In genomic region chr16:89711601-89712475, GRCh38 we compare ENCODE assay signal across 8 cellular contexts. TPM values are rescaled to one million over a fixed set of nuclear protein-coding genes. Genes with fewer than 3 reads are reported as not detected.
DNase-seq lines count a peak whose midpoint lies in the region; TF ChIP-seq lines count a peak whose summit lies in the region.

No MANE protein-coding gene starts in this region.

- H3K4me1 ChIP-seq in mucosa of stomach (ENCODE audit: control insufficient read depth, insufficient read depth, low read length) (peaks cover 3% of the 10 kb centered on the region), transverse colon (peaks cover 7 to 26% (median 16%) of the 10 kb centered on the region in 4 donors)

- H3K4me1 Mint-ChIP-seq in activated CD4-positive, alpha-beta T cell treated with anti-CD3 and anti-CD28 coated beads, Interleukin-2, amount 10 ng/mL, durations not matched to agents 24 days and 14 days = peaks cover 4% of the 10 kb centered on the region

- no peaks in the 10 kb centered on the region for H3K27me3 Mint-ChIP-seq in activated CD4-positive, alpha-beta T cell treated with anti-CD3 and anti-CD28 coated beads, Interleukin-2, amount 10 ng/mL, durations not matched to agents 24 days and 14 days

- H3K9ac ChIP-seq in mucosa of stomach (ENCODE audit: low read length) = peak overlapping the region; percentile 28

- WGBS in transverse colon (ENCODE audit: low coverage in 1 of 2), 2 donors = 6 to 13% methylated on average over 3 to 23 of the region's 60 CpGs

- peak overlapping the region; percentile 85 for H3K4me3 Mint-ChIP-seq in activated CD4-positive, alpha-beta T cell treated with anti-CD3 and anti-CD28 coated beads, Interleukin-2, amount 10 ng/mL, durations not matched to agents 24 days and 14 days

- intact Hi-C loops in activated CD4-positive, alpha-beta T cell treated with anti-CD3 and anti-CD28 coated beads, Interleukin-2, amount 10 ng/mL, durations not matched to agents 24 days and 14 days (cut with micrococcal nuclease) = loop anchor here (1.0 kb wide), 2 partner anchors 9 to 10 kb away; partner anchors contain the start of gene ZNF276
- intact Hi-C loops in transverse colon (cut with DNase I; ENCODE audit: low total_unique reads) = no loop called here

- peak; percentile 37 to 56 for DNase-seq in NCI-H524 (lab: John Stamatoyannopoulos, UW)
- DNase-seq in NCI-H524 treated with DMSO at 0.1 percent for 48 hours (lab: John Stamatoyannopoulos, UW) = no peak
- DNase-seq in NAMALWA (ENCODE audit: low spot score) = peak; percentile 87
- DNase-seq in activated CD4-positive, alpha-beta T cell treated with anti-CD3 and anti-CD28 coated beads, Interleukin-2, amount 10 ng/mL, durations not matched to agents 24 days and 14 days = peak; percentile 93
- DNase-seq in effector CD4-positive, alpha-beta T cell = peak; percentile 54
- peak; percentile 74 for DNase-seq in transverse colon
- DNase-seq in G401 (ENCODE audit: low spot score) = no peak

- H3K27ac Mint-ChIP-seq in activated CD4-positive, alpha-beta T cell treated with anti-CD3 and anti-CD28 coated beads, Interleukin-2, amount 10 ng/mL, durations not matched to agents 24 days and 14 days = peak overlapping the region; percentile 85

- peaks cover 12% of the 10 kb centered on the region for H3K36me3 Mint-ChIP-seq in activated CD4-positive, alpha-beta T cell treated with anti-CD3 and anti-CD28 coated beads, Interleukin-2, amount 10 ng/mL, durations not matched to agents 24 days and 14 days (ENCODE audit: low read depth)

- no peak for TF ChIP-seq CTCF in transverse colon (IDR thresholded peaks at IDR 0.05)

- no peak for TF ChIP-seq EP300 in transverse colon (IDR thresholded peaks at IDR 0.05; ENCODE audit: low read depth)

- peak; percentile 10 for TF ChIP-seq POLR2A in transverse colon (IDR thresholded peaks at IDR 0.05)

- H3K27me3 ChIP-seq in mucosa of stomach (ENCODE audit: control insufficient read depth, insufficient read depth, low read length) (no peaks in the 10 kb centered on the region), transverse colon (peaks cover 12% of the 10 kb centered on the region)

- H3K27ac ChIP-seq in transverse colon = peak overlapping the region in 1 of 4 donors; percentile 43

- H3K9me3 ChIP-seq in mucosa of stomach (ENCODE audit: control insufficient read depth, low read length) = no peaks in the 10 kb centered on the region
- H3K9me3 ChIP-seq in transverse colon = no peaks in the 10 kb centered on the region

- no peak overlapping the region for H3K4me3 ChIP-seq in mucosa of stomach (ENCODE audit: low read length)
- peak overlapping the region; percentile 8 to 44 (median 30) for H3K4me3 ChIP-seq in transverse colon

- H3K36me3 ChIP-seq in mucosa of stomach (ENCODE audit: control insufficient read depth, insufficient read depth, low read length) (no peaks in the 10 kb centered on the region), transverse colon (no peaks in the 10 kb centered on the region)

- in situ Hi-C loops in transverse colon (cut with MboI; ENCODE audit: low pct_ligation_motif_present in 1 of 4, low pct_unique_long_range_greater_than_20kb in 1 of 4, low sequenced_read_pairs in 3 of 4) (no loop called here), G401 (cut with HindIII; ENCODE audit: low sequenced_read_pairs) (no loop called here)

- H3K9me3 Mint-ChIP-seq in activated CD4-positive, alpha-beta T cell treated with anti-CD3 and anti-CD28 coated beads, Interleukin-2, amount 10 ng/mL, durations not matched to agents 24 days and 14 days = no peaks in the 10 kb centered on the region

RNA-seq across cellular contexts. Expression of gene VPS9D1, which starts 8.9 kb away (rescaled TPM):
- total RNA-seq in activated CD4-positive, alpha-beta T cell treated with anti-CD3 and anti-CD28 coated beads, Interleukin-2, amount 10 ng/mL, durations not matched to agents 24 days and 14 days = 3.6 and 3.9 TPM in 2 replicates
- total RNA-seq in transverse colon = 10 to 100 TPM; 13.1 to 54.6 (median 18.8) TPM
- total RNA-seq in G401 (2014; rRNA removed; shearing (Covaris generic)) = 7.3 and 7.6 TPM in 2 replicates

RNA-seq across cellular contexts. Expression of gene ZNF276, which starts 9.5 kb away (rescaled TPM):
- 32.9 and 33.3 TPM in 2 replicates for total RNA-seq in activated CD4-positive, alpha-beta T cell treated with anti-CD3 and anti-CD28 coated beads, Interleukin-2, amount 10 ng/mL, durations not matched to agents 24 days and 14 days
- total RNA-seq in transverse colon = 100 to 1,000 TPM in 2 of 4 donors, 10 to 100 TPM in 2; 43.4 to 265 (median 145) TPM
- 7.8 and 19.9 TPM in 2 replicates for total RNA-seq in G401 (2014; rRNA removed; shearing (Covaris generic))

RNA-seq across cellular contexts. Expression of gene SPATA2L, which starts 10.3 kb away (rescaled TPM):
- 12.8 and 13.2 TPM in 2 replicates for total RNA-seq in activated CD4-positive, alpha-beta T cell treated with anti-CD3 and anti-CD28 coated beads, Interleukin-2, amount 10 ng/mL, durations not matched to agents 24 days and 14 days
- total RNA-seq in transverse colon = 10 to 100 TPM; 30.8 to 83.0 (median 60.6) TPM
- 94.8 and 114 TPM in 2 replicates for total RNA-seq in G401 (2014; rRNA removed; shearing (Covaris generic))

RNA-seq across cellular contexts. Expression of gene CDK10, which starts 25.3 kb away (rescaled TPM):
- total RNA-seq in activated CD4-positive, alpha-beta T cell treated with anti-CD3 and anti-CD28 coated beads, Interleukin-2, amount 10 ng/mL, durations not matched to agents 24 days and 14 days = 104 and 108 TPM in 2 replicates
- 100 to 1,000 TPM in 1 of 4 donors, 10 to 100 TPM in 3; 69.6 to 304 (median 74.2) TPM for total RNA-seq in transverse colon
- total RNA-seq in G401 (2014; rRNA removed; shearing (Covaris generic)) = 57.2 and 58.8 TPM in 2 replicates

RNA-seq across cellular contexts. Expression of gene SPATA33, which starts 54.2 kb away (rescaled TPM):
- 14.6 and 17.2 TPM in 2 replicates for total RNA-seq in activated CD4-positive, alpha-beta T cell treated with anti-CD3 and anti-CD28 coated beads, Interleukin-2, amount 10 ng/mL, durations not matched to agents 24 days and 14 days
- 10 to 100 TPM in 1 of 4 donors, 1 to 10 TPM in 3; 4.4 to 10.1 (median 7.4) TPM for total RNA-seq in transverse colon
- 2.9 and 7.3 TPM in 2 replicates for total RNA-seq in G401 (2014; rRNA removed; shearing (Covaris generic))

Comparison
In these comparisons a context has a peak if more than half of its experiments do, and no peak if none do; other contexts are left out.
1. DNase-seq: peak in NCI-H524 (2 of 2), NAMALWA (single experiment), activated CD4-positive, alpha-beta T cell treated with anti-CD3 and anti-CD28 coated beads, Interleukin-2, amount 10 ng/mL, durations not matched to agents 24 days and 14 days (single experiment), effector CD4-positive, alpha-beta T cell (single experiment) and transverse colon (single experiment); none in NCI-H524 treated with DMSO at 0.1 percent for 48 hours (single experiment) and G401 (single experiment).